Comparison of ENCODE assay signal across 1 cellular context in the genomic region with DNA sequence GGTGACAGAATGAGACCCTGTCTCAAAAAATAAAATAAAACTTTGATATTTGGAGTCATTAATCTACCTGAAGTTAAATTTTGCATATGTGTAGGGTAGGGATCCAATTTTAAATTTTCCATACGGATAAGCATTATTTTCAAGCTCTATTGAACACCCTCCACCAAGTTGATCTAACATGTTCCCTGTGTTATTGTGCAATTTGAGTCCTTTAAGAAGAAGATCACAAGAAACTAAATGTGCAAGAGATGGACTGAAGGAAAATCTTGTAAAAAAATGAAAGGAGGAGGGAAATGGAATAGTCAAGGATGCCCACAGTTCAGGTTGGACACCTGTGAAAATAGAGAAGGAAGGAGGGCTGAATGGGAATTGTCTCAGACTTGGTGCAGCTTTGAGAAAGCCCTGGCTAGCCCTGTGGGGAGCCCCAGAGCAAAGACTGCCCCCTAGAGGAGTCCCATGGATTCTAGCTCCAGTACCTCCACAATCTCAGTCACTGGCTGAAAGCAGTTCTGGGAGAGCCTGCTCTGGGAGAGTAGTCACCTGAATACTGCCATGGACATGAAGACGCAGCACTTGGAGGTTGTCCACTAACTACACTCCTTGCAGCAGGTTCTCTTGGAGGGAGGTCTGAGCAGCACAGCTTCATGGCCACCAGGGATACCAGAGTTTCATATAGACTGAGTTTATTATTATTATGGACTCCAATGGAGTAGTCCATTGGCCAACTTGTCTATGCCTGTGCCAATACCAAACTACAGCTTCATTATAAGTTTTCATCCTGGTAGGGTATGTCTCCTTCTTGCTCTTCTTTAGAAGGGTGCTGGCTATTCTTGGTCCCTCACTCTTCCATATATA.
TF ChIP-seq lines count a peak whose summit lies in the region.

No MANE protein-coding gene starts in this region.

TF ChIP-seq in GM23338, 12 proteins besides CTCF, POLR2A, EP300 and RAD21 (continued from another document):
- TF ChIP-seq, protein P1, sequence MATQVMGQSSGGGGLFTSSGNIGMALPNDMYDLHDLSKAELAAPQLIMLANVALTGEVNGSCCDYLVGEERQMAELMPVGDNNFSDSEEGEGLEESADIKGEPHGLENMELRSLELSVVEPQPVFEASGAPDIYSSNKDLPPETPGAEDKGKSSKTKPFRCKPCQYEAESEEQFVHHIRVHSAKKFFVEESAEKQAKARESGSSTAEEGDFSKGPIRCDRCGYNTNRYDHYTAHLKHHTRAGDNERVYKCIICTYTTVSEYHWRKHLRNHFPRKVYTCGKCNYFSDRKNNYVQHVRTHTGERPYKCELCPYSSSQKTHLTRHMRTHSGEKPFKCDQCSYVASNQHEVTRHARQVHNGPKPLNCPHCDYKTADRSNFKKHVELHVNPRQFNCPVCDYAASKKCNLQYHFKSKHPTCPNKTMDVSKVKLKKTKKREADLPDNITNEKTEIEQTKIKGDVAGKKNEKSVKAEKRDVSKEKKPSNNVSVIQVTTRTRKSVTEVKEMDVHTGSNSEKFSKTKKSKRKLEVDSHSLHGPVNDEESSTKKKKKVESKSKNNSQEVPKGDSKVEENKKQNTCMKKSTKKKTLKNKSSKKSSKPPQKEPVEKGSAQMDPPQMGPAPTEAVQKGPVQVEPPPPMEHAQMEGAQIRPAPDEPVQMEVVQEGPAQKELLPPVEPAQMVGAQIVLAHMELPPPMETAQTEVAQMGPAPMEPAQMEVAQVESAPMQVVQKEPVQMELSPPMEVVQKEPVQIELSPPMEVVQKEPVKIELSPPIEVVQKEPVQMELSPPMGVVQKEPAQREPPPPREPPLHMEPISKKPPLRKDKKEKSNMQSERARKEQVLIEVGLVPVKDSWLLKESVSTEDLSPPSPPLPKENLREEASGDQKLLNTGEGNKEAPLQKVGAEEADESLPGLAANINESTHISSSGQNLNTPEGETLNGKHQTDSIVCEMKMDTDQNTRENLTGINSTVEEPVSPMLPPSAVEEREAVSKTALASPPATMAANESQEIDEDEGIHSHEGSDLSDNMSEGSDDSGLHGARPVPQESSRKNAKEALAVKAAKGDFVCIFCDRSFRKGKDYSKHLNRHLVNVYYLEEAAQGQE (IDR thresholded peaks at IDR 0.05; ENCODE audit: unreplicated experiment): no peak
- TF ChIP-seq ZNF114 (CRISPR knock-in tag; IDR thresholded peaks at IDR 0.05) (no peak), EZH2phosphoT487 (IDR thresholded peaks at IDR 0.05; ENCODE audit: unreplicated experiment) (no peak), CREB1 (CRISPR knock-in tag; IDR thresholded peaks at IDR 0.05; ENCODE audit: low read depth) (no peak), STAT1 (IDR thresholded peaks at IDR 0.05; ENCODE audit: unreplicated experiment) (no peak)
- TF ChIP-seq, protein P2, sequence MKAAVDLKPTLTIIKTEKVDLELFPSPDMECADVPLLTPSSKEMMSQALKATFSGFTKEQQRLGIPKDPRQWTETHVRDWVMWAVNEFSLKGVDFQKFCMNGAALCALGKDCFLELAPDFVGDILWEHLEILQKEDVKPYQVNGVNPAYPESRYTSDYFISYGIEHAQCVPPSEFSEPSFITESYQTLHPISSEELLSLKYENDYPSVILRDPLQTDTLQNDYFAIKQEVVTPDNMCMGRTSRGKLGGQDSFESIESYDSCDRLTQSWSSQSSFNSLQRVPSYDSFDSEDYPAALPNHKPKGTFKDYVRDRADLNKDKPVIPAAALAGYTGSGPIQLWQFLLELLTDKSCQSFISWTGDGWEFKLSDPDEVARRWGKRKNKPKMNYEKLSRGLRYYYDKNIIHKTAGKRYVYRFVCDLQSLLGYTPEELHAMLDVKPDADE (IDR thresholded peaks at IDR 0.05): no peak
